22 cellular contexts compared by ENCODE assay signal in the genomic region with DNA sequence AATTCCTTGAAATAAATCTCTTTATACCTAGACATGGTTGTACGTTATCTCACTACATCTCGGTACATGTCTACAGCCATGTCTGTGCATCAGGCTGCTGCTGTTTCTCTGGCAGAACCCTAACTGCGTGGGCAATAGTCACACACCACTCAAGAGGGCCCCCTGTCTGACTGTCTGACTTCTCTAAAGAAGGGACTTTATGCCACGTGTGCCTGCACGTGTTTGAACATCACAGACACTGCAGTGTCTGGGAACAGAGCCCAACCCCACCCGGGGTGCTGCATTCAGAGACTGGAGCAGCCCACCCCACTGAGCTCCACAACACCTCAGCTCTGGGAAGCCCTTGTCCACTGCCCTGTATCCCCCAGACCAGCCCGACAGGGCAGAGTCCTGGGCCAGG. TPM values are rescaled to one million over a fixed set of nuclear protein-coding genes. Genes with fewer than 3 reads are reported as not detected.
DNase-seq lines count a peak whose midpoint lies in the region; ATAC-seq and TF ChIP-seq lines count a peak whose summit lies in the region.
"Had no signal": no experiment of that assay in that cellular context is flagged by ENCODE, and none has a peak within 500 bp of the region (broad histone marks: within the 10 kb centered on the region; RNA-seq: fewer than 3 reads in every experiment).

No MANE protein-coding gene starts in this region.

- CTCF ChIA-PET in activated CD4-positive, alpha-beta T cell treated with anti-CD3 and anti-CD28 coated beads for 36 hours (lab: Charles Lee) = no interaction called here

- H3K27me3 Mint-ChIP-seq in activated CD4-positive, alpha-beta T cell treated with anti-CD3 and anti-CD28 coated beads for 36 hours = no peaks in the 10 kb centered on the region
- no peaks in the 10 kb centered on the region for H3K27me3 Mint-ChIP-seq in chondrocyte (ENCODE audit: low read depth)

- H3K9me3 ChIP-seq in right atrium auricular region (no peaks in the 10 kb centered on the region), left ventricle myocardium inferior (replicated peaks) (no peaks in the 10 kb centered on the region)
- H3K9me3 ChIP-seq: MG63, SJSA1 had no signal

- H3K4me3 ChIP-seq in right atrium auricular region (no peak overlapping the region), left ventricle myocardium inferior (no peak overlapping the region)
- H3K4me3 ChIP-seq: K562, MG63, SJSA1 had no signal

- H3K4me3 Mint-ChIP-seq in activated CD4-positive, alpha-beta T cell treated with anti-CD3 and anti-CD28 coated beads for 36 hours = no peak overlapping the region
- no peak overlapping the region for H3K4me3 Mint-ChIP-seq in chondrocyte (ENCODE audit: unreplicated experiment)
- H3K4me3 Mint-ChIP-seq: CD8-positive, alpha-beta T cell had no signal

- DNase-seq in right atrium auricular region (ENCODE audit: low spot score) (no peak), left ventricle myocardium inferior (no peak), anterior cingulate cortex (lab: John Stamatoyannopoulos, UW) (peak in 45 of 58 donors; percentile 12 to 85 (median 42)), middle frontal gyrus (ENCODE audit: extremely low spot score, low spot score) (peak; percentile 47), superior temporal gyrus (ENCODE audit: extremely low spot score) (peak; percentile 65), chondrocyte (ENCODE audit: low spot score) (no peak)
- no peak for DNase-seq in activated CD4-positive, alpha-beta T cell treated with anti-CD3 and anti-CD28 coated beads for 36 hours
- DNase-seq: CD8-positive, alpha-beta T cell; DND-41; GOT3; HCEC 1CT; MG63; NCI-H1417 treated with DMSO at 0.1 percent for 48 hours; NCI-H187 treated with DMSO at 0.1 percent for 48 hours; NCI-H2107; NCI-H446 treated with DMSO at 0.1 percent for 48 hours; NCI-H526 treated with DMSO at 0.1 percent for 48 hours; OCI-M1 had no signal

- peaks cover 17% of the 10 kb centered on the region for H3K36me3 ChIP-seq in right atrium auricular region
- no peaks in the 10 kb centered on the region for H3K36me3 ChIP-seq in left ventricle myocardium inferior
- H3K36me3 ChIP-seq: MG63, SJSA1 had no signal

- no peak for TF ChIP-seq CTCF in right atrium auricular region (IDR thresholded peaks at IDR 0.05)
- no peak for TF ChIP-seq CTCF in left ventricle myocardium inferior (IDR thresholded peaks at IDR 0.05; ENCODE audit: borderline replicate concordance)
- TF ChIP-seq CTCF in chondrocyte (IDR thresholded peaks at IDR 0.05) = no peak

- ATAC-seq in activated CD4-positive, alpha-beta T cell treated with anti-CD3 and anti-CD28 coated beads for 36 hours = no peak
- ATAC-seq in HG03175 (IDR thresholded peaks at IDR 0.05; ENCODE audit: unreplicated experiment) = no peak
- ATAC-seq: CD8-positive, alpha-beta T cell; K562 had no signal

- H3K27ac Mint-ChIP-seq in activated CD4-positive, alpha-beta T cell treated with anti-CD3 and anti-CD28 coated beads for 36 hours = no peak overlapping the region
- no peak overlapping the region for H3K27ac Mint-ChIP-seq in chondrocyte (ENCODE audit: unreplicated experiment)
- H3K27ac Mint-ChIP-seq: CD8-positive, alpha-beta T cell had no signal

- intact Hi-C loops in left ventricle myocardium inferior (cut with micrococcal nuclease) = no loop called here
- intact Hi-C loops in activated CD4-positive, alpha-beta T cell treated with anti-CD3 and anti-CD28 coated beads for 36 hours (cut with DNase I, micrococcal nuclease) = no loop called here

- H3K27ac ChIP-seq in right atrium auricular region = peak overlapping the region; percentile 73 to 79
- H3K27ac ChIP-seq in left ventricle myocardium inferior (replicated peaks) = no peak overlapping the region
- H3K27ac ChIP-seq: 22Rv1, SJSA1 had no signal

- H3K9me3 Mint-ChIP-seq in activated CD4-positive, alpha-beta T cell treated with anti-CD3 and anti-CD28 coated beads for 36 hours (ENCODE audit: low read depth) = no peaks in the 10 kb centered on the region
- no peaks in the 10 kb centered on the region for H3K9me3 Mint-ChIP-seq in chondrocyte (ENCODE audit: low read depth)
- H3K9me3 Mint-ChIP-seq: CD8-positive, alpha-beta T cell had no signal

- no peaks in the 10 kb centered on the region for H3K36me3 Mint-ChIP-seq in activated CD4-positive, alpha-beta T cell treated with anti-CD3 and anti-CD28 coated beads for 36 hours (ENCODE audit: low read depth)
- peaks cover 2% of the 10 kb centered on the region for H3K36me3 Mint-ChIP-seq in chondrocyte (ENCODE audit: low read depth)
- H3K36me3 Mint-ChIP-seq: CD8-positive, alpha-beta T cell had no signal

- H3K4me1 ChIP-seq in right atrium auricular region = no peaks in the 10 kb centered on the region
- no peaks in the 10 kb centered on the region for H3K4me1 ChIP-seq in left ventricle myocardium inferior
- H3K4me1 ChIP-seq: SJSA1 had no signal

- H3K27me3 ChIP-seq in right atrium auricular region (no peaks in the 10 kb centered on the region), left ventricle myocardium inferior (ENCODE audit: low read depth) (peaks cover 20% of the 10 kb centered on the region)
- H3K27me3 ChIP-seq: MG63, SJSA1 had no signal

- H3K4me1 Mint-ChIP-seq in activated CD4-positive, alpha-beta T cell treated with anti-CD3 and anti-CD28 coated beads for 36 hours = no peaks in the 10 kb centered on the region
- no peaks in the 10 kb centered on the region for H3K4me1 Mint-ChIP-seq in chondrocyte (ENCODE audit: low read depth)

- POLR2A ChIA-PET in activated CD4-positive, alpha-beta T cell treated with anti-CD3 and anti-CD28 coated beads for 36 hours (lab: Charles Lee) = no interaction called here

RNA-seq across cellular contexts. Expression of gene KIF1A, which starts 55.0 kb away (rescaled TPM):
- total RNA-seq in right atrium auricular region (10 to 100 TPM; 41.8 to 43.7 TPM), left ventricle myocardium inferior (2.0 TPM), chondrocyte (15.2 to 63.5 TPM (median 60.0 TPM) in 3 replicates)
- total RNA-seq in activated CD4-positive, alpha-beta T cell treated with anti-CD3 and anti-CD28 coated beads for 36 hours = 1 to 10 TPM; 4.6 to 8.2 TPM
- total RNA-seq: CD8-positive, alpha-beta T cell; SJSA1 had no signal

Comparison
In these comparisons a context has a peak if more than half of its experiments do, and no peak if none do; other contexts are left out.
1. DNase-seq: peak in anterior cingulate cortex (45 of 58), middle frontal gyrus (single experiment) and superior temporal gyrus (single experiment); none in right atrium auricular region (single experiment), left ventricle myocardium inferior (single experiment), activated CD4-positive, alpha-beta T cell treated with anti-CD3 and anti-CD28 coated beads for 36 hours (single experiment) and chondrocyte (single experiment).